Comparison of ENCODE assay signal across 8 cellular contexts in genomic region chr12:111599459-111600295, GRCh38. TPM values are rescaled to one million over a fixed set of nuclear protein-coding genes. Genes with fewer than 3 reads are reported as not detected.
DNase-seq lines count a peak whose midpoint lies in the region; ATAC-seq and TF ChIP-seq lines count a peak whose summit lies in the region.

No MANE protein-coding gene starts in this region.

- peaks cover 27% of the 10 kb centered on the region for H3K4me1 Mint-ChIP-seq in activated CD8-positive, alpha-beta T cell treated with anti-CD3 and anti-CD28 coated beads, Interleukin-2, amount 10 ng/mL, durations not matched to agents 7 days and 5 days (ENCODE audit: low read depth)

- intact Hi-C loops in lower lobe of right lung (cut with DNase I) = no loop called here

- H3K4me3 ChIP-seq in ectodermal cell (ENCODE audit: insufficient read depth, low read depth, low read length) = peak overlapping the region; percentile 92
- peak overlapping the region; percentile 97 for H3K4me3 ChIP-seq in lower lobe of right lung

- H3K27me3 ChIP-seq in ectodermal cell (ENCODE audit: control insufficient read depth, insufficient read depth, low read length, poor library complexity, severe bottlenecking) (no peaks in the 10 kb centered on the region), lower lobe of right lung (ENCODE audit: low read depth) (no peaks in the 10 kb centered on the region)

- peak overlapping the region; percentile 70 for H3K4me3 Mint-ChIP-seq in activated CD8-positive, alpha-beta T cell treated with anti-CD3 and anti-CD28 coated beads, Interleukin-2, amount 10 ng/mL, durations not matched to agents 7 days and 5 days

- ATAC-seq in GM19397 (IDR thresholded peaks at IDR 0.05; ENCODE audit: unreplicated experiment) (peak; percentile 62), HG03565 (IDR thresholded peaks at IDR 0.05; ENCODE audit: unreplicated experiment) (peak; percentile 47), lower lobe of right lung (peak; percentile 88 to 92)
- peak; percentile 85 for ATAC-seq in activated CD8-positive, alpha-beta T cell treated with anti-CD3 and anti-CD28 coated beads, Interleukin-2, amount 10 ng/mL, durations not matched to agents 7 days and 5 days

- peak overlapping the region; percentile 91 for H3K27ac ChIP-seq in ectodermal cell (ENCODE audit: insufficient read depth, low read depth, low read length, poor library complexity, severe bottlenecking)
- H3K27ac ChIP-seq in lower lobe of right lung = peak overlapping the region; percentile 96

- H3K36me3 ChIP-seq in ectodermal cell (ENCODE audit: control insufficient read depth, insufficient read depth, low read length) (no peaks in the 10 kb centered on the region), lower lobe of right lung (no peaks in the 10 kb centered on the region)

- no peaks in the 10 kb centered on the region for H3K9me3 Mint-ChIP-seq in activated CD8-positive, alpha-beta T cell treated with anti-CD3 and anti-CD28 coated beads, Interleukin-2, amount 10 ng/mL, durations not matched to agents 7 days and 5 days (ENCODE audit: insufficient read depth)

- no peak for TF ChIP-seq CTCF in lower lobe of right lung (IDR thresholded peaks at IDR 0.05)

- DNase-seq in CD1c-positive myeloid dendritic cell (ENCODE audit: extremely low spot score) = peak; percentile 85
- DNase-seq in NCI-H82 (lab: John Stamatoyannopoulos, UW) = peak; percentile 96
- peak; percentile 88 for DNase-seq in activated CD8-positive, alpha-beta T cell treated with anti-CD3 and anti-CD28 coated beads, Interleukin-2, amount 10 ng/mL, durations not matched to agents 7 days and 5 days
- peak; percentile 90 for DNase-seq in lower lobe of right lung
- peak; percentile 77 to 89 for DNase-seq in stimulated activated CD4-positive, alpha-beta T cell treated with anti-CD3 and anti-CD28 coated beads, Interleukin-4, amount 100 ng/mL, for 48 hours (ENCODE audit: low read depth in 2 of 2)

- H3K9me3 ChIP-seq in ectodermal cell (ENCODE audit: control insufficient read depth, low read length) (no peaks in the 10 kb centered on the region), lower lobe of right lung (no peaks in the 10 kb centered on the region)

- no peaks in the 10 kb centered on the region for H3K27me3 Mint-ChIP-seq in activated CD8-positive, alpha-beta T cell treated with anti-CD3 and anti-CD28 coated beads, Interleukin-2, amount 10 ng/mL, durations not matched to agents 7 days and 5 days (ENCODE audit: low read depth)

- CTCF ChIA-PET in activated CD8-positive, alpha-beta T cell treated with anti-CD3 and anti-CD28 coated beads, Interleukin-2, amount 10 ng/mL, durations not matched to agents 7 days and 5 days (lab: Charles Lee) = no interaction called here

- H3K4me1 ChIP-seq in ectodermal cell (ENCODE audit: control insufficient read depth, insufficient read depth, low read length) (no peaks in the 10 kb centered on the region), lower lobe of right lung (peaks cover 30% of the 10 kb centered on the region)

- POLR2A ChIA-PET in activated CD8-positive, alpha-beta T cell treated with anti-CD3 and anti-CD28 coated beads, Interleukin-2, amount 10 ng/mL, durations not matched to agents 7 days and 5 days (lab: Charles Lee) = interaction anchor here (0.6 kb wide), 1 partner anchor 395 kb away, joined by 3 read pairs; no protein-coding TSS in a partner anchor

- H3K36me3 Mint-ChIP-seq in activated CD8-positive, alpha-beta T cell treated with anti-CD3 and anti-CD28 coated beads, Interleukin-2, amount 10 ng/mL, durations not matched to agents 7 days and 5 days (ENCODE audit: low read depth) = peaks cover 5% of the 10 kb centered on the region

- 2% methylated on average over 57 of the region's 57 CpGs for WGBS in ectodermal cell, 2 experiments

- peak overlapping the region; percentile 78 for H3K27ac Mint-ChIP-seq in activated CD8-positive, alpha-beta T cell treated with anti-CD3 and anti-CD28 coated beads, Interleukin-2, amount 10 ng/mL, durations not matched to agents 7 days and 5 days

RNA-seq across cellular contexts. Expression of gene ATXN2, which starts 0.6 kb away (rescaled TPM):
- total RNA-seq in activated CD8-positive, alpha-beta T cell treated with anti-CD3 and anti-CD28 coated beads, Interleukin-2, amount 10 ng/mL, durations not matched to agents 7 days and 5 days = 10 to 100 TPM; 36.8 to 37.8 TPM
- 48.4 TPM for polyA plus RNA-seq in ectodermal cell (2013, experiment 1 of 4)
- 52.8 TPM for polyA plus RNA-seq in ectodermal cell (2013, experiment 2 of 4)
- 46.7 TPM for polyA plus RNA-seq in ectodermal cell (2013, experiment 3 of 4)
- 51.4 TPM for polyA plus RNA-seq in ectodermal cell (2013, experiment 4 of 4)
- 70.3 TPM for total RNA-seq in lower lobe of right lung

Comparison
In these comparisons a context has a peak if more than half of its experiments do, and no peak if none do; other contexts are left out.
1. Peak in every context shown above with its lines: DNase-seq, ATAC-seq, H3K4me3 ChIP-seq and H3K27ac ChIP-seq.